In the genomic region with DNA sequence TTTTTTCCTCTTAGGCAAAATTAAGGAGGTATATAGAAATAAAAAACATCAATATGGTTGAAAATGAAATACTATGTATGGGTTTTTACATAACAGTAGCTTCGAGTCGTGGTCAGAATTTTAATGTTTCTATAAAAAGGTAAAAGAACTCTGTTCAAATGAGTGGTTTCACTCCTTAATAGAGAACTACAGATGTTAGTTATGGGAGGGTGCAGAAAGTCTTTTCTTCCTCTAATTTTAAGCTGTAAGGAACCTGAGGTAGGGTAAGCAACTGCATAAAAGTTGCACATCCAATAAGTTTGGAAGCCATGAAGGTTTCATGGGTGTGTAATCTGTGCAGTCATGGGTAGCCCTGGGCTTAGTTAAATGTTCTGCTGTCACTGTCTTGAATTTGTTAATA, we compare ENCODE assay signal across 27 cellular contexts.
"Had no signal": no experiment of that assay in that cellular context is flagged by ENCODE, and none has a peak within 500 bp of the region (broad histone marks: within the 10 kb centered on the region; RNA-seq: fewer than 3 reads in every experiment).

No MANE protein-coding gene starts in this region.

- H3K4me3 Mint-ChIP-seq: naive thymus-derived CD4-positive, alpha-beta T cell; natural killer cell treated with Interleukin-12 subunit alpha and Interleukin-12 subunit beta and Interleukin-15 and Interleukin-18, amount 100 ng/mL, for 72 hours; stimulated activated naive B cell treated with anti-CD40 and anti-IgM and Interleukin-4, amounts not matched to agents 10 μg/mL and 1 μg/mL and 100 μg/mL, for 72 hours had no signal

- H3K36me3 Mint-ChIP-seq: natural killer cell treated with Interleukin-12 subunit alpha and Interleukin-12 subunit beta and Interleukin-15 and Interleukin-18, amount 100 ng/mL, for 72 hours; stimulated activated naive B cell treated with anti-CD40 and anti-IgM and Interleukin-4, amounts not matched to agents 10 μg/mL and 1 μg/mL and 100 μg/mL, for 72 hours had no signal

- ATAC-seq: left colon; left lung; mucosa of descending colon; naive thymus-derived CD4-positive, alpha-beta T cell; natural killer cell treated with Interleukin-12 subunit alpha and Interleukin-12 subunit beta and Interleukin-15 and Interleukin-18, amount 100 ng/mL, for 72 hours; right cardiac atrium; sciatic nerve; stimulated activated naive B cell treated with anti-CD40 and anti-IgM and Interleukin-4, amounts not matched to agents 10 μg/mL and 1 μg/mL and 100 μg/mL, for 72 hours; stimulated activated naive CD8-positive, alpha-beta T cell treated with anti-CD3 and anti-CD28 coated beads, Interleukin-15, Interleukin-2, amounts not matched to agents 100 U/mL and 50 U/mL, for 24 hours had no signal

- H3K4me1 ChIP-seq: left lung, prostate gland, stomach, testis, thyroid gland, transverse colon, upper lobe of left lung, vagina had no signal

- H3K27ac ChIP-seq: left lung, ovary, prostate gland, skin epidermis, stomach, testis, thyroid gland, transverse colon, upper lobe of left lung, vagina had no signal

- H3K4me3 ChIP-seq: left lung, lung, mucosa of descending colon, ovary, prostate gland, skin epidermis, stomach, testis, thyroid gland, transverse colon, upper lobe of left lung, vagina had no signal

- H3K27me3 ChIP-seq: left lung, ovary, stomach, testis, thyroid gland, transverse colon, upper lobe of left lung, vagina had no signal

- DNase-seq: hippocampal formation; left colon; left lung; midbrain; mucosa of descending colon; naive thymus-derived CD4-positive, alpha-beta T cell; ovary; posterior cingulate gyrus; retina; right cardiac atrium; stimulated activated CD4-positive, alpha-beta T cell treated with anti-CD3 and anti-CD28 coated beads, Interleukin-12 subunit alpha, Interleukin-12 subunit beta, amount 100 ng/mL, for 4 hours; stimulated activated CD4-positive, alpha-beta T cell treated with anti-CD3 and anti-CD28 coated beads, Interleukin-15, amount 100 ng/mL, for 24 hours; stimulated activated CD4-positive, alpha-beta T cell treated with anti-CD3 and anti-CD28 coated beads, Interleukin-2, amount 100 ng/mL, for 24 hours; stimulated activated CD4-positive, alpha-beta T cell treated with anti-CD3 and anti-CD28 coated beads, Interleukin-4, amount 100 ng/mL, for 1 hour; stimulated activated naive B cell treated with anti-CD40 and anti-IgM and Interleukin-4, amounts not matched to agents 10 μg/mL and 1 μg/mL and 100 μg/mL, for 72 hours; stimulated activated naive CD8-positive, alpha-beta T cell treated with anti-CD3 and anti-CD28 coated beads, Interleukin-15, Interleukin-2, amounts not matched to agents 100 U/mL and 50 U/mL, for 24 hours; stomach; testis; thyroid gland; transverse colon; upper lobe of left lung had no signal

- H3K36me3 ChIP-seq: left lung, ovary, prostate gland, stomach, thyroid gland, transverse colon, upper lobe of left lung, vagina had no signal

- H3K27ac Mint-ChIP-seq: naive thymus-derived CD4-positive, alpha-beta T cell; natural killer cell treated with Interleukin-12 subunit alpha and Interleukin-12 subunit beta and Interleukin-15 and Interleukin-18, amount 100 ng/mL, for 72 hours; stimulated activated naive B cell treated with anti-CD40 and anti-IgM and Interleukin-4, amounts not matched to agents 10 μg/mL and 1 μg/mL and 100 μg/mL, for 72 hours had no signal

- H3K4me1 Mint-ChIP-seq: stimulated activated naive B cell treated with anti-CD40 and anti-IgM and Interleukin-4, amounts not matched to agents 10 μg/mL and 1 μg/mL and 100 μg/mL, for 72 hours had no signal

- H3K9me3 ChIP-seq: left lung, mucosa of descending colon, ovary, prostate gland, testis, thyroid gland, transverse colon, upper lobe of left lung, vagina had no signal
